ENCODE assay signal across 16 cellular contexts in the genomic region with DNA sequence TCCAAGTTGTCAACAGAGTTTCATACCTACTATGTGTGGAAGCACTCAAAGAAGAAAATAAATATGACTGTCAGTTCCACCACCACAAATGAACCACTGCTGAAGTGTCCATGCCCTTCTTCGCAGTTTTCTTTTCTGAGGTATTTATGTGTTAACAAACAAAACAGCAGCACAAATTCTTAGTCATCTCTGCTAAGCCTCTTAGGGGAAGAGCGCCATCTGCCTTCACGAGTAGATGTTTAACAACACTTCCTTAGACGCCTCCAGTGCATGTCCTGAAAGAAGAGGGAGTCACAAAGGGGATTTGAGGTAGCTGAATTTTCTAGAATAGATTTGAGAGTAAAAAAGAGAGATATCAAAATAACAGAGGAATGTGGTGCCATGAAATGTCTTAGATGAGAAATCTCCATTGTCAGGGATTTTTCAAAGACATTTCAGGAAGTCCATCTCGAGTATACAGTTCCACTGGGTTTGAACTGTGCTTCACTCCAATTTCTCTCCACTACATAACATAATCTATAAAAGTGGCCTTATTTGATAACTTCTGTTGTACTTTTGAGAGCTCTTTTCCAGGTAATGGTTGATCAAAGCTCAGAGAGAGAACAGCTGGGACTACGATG.
A peak's percentile ranks its signal among the peaks of the same experiment; 100 is the strongest.
DNase-seq lines count a peak whose midpoint lies in the region; ATAC-seq and TF ChIP-seq lines count a peak whose summit lies in the region.
"Had no signal": no experiment of that assay in that cellular context is flagged by ENCODE, and none has a peak within 500 bp of the region (broad histone marks: within the 10 kb centered on the region; RNA-seq: fewer than 3 reads in every experiment).

No MANE protein-coding gene starts in this region.

- H3K4me3 Mint-ChIP-seq in T-helper 2 cell treated with Interferon-gamma antibody and Interleukin-4, amounts not matched to agents 5 μg/mL and 100 μg/mL, for 36 hours, result no peak overlapping the region
- H3K4me3 Mint-ChIP-seq: activated CD4-positive, alpha-beta T cell treated with anti-CD3 and anti-CD28 coated beads, Interleukin-2, amount 10 ng/mL, durations not matched to agents 24 days and 14 days; activated T-helper 17 cell treated with anti-CD3 and anti-CD28 coated beads, Interleukin-2, amount 50 U/mL, for 72 hours; CD4-positive, CD25-positive, alpha-beta regulatory T cell; stimulated activated naive CD8-positive, alpha-beta T cell treated with anti-CD3 and anti-CD28 coated beads, Interleukin-15, Interleukin-2, amounts not matched to agents 100 ng/mL and 50 ng/mL, for 24 hours had no signal

- no peaks in the 10 kb centered on the region for H3K27me3 ChIP-seq in RWPE2 (ENCODE audit: insufficient read depth, poor library complexity, severe bottlenecking)
- H3K27me3 ChIP-seq: MG63 had no signal

- DNase-seq in COLO668 (lab: John Stamatoyannopoulos, UW; ENCODE audit: unreplicated experiment) (peak; percentile 15), HT-29 (ENCODE audit: low spot score) (peak; percentile 56), RWPE2 (ENCODE audit: low spot score) (no peak), left lobe of liver (ENCODE audit: low spot score) (no peak), AG08395 (ENCODE audit: low spot score) (no peak), NK-92 (lab: John Stamatoyannopoulos, UW; ENCODE audit: unreplicated experiment) (no peak)
- DNase-seq in T-helper 2 cell treated with Interferon-gamma antibody and Interleukin-4, amounts not matched to agents 5 μg/mL and 100 μg/mL, for 36 hours (ENCODE audit: low spot score), result no peak
- DNase-seq: activated CD4-positive, alpha-beta T cell treated with anti-CD3 and anti-CD28 coated beads, Interleukin-2, amount 10 ng/mL, durations not matched to agents 24 days and 14 days; CD4-positive, CD25-positive, alpha-beta regulatory T cell; MG63; psoas muscle; stimulated activated CD4-positive, alpha-beta T cell treated with anti-CD3 and anti-CD28 coated beads, Interleukin-4, amount 100 ng/mL, for 24 hours had no signal

- H3K27me3 Mint-ChIP-seq in T-helper 2 cell treated with Interferon-gamma antibody and Interleukin-4, amounts not matched to agents 5 μg/mL and 100 μg/mL, for 36 hours (ENCODE audit: low read depth), result no peaks in the 10 kb centered on the region
- H3K27me3 Mint-ChIP-seq: activated CD4-positive, alpha-beta T cell treated with anti-CD3 and anti-CD28 coated beads, Interleukin-2, amount 10 ng/mL, durations not matched to agents 24 days and 14 days; activated T-helper 17 cell treated with anti-CD3 and anti-CD28 coated beads, Interleukin-2, amount 50 U/mL, for 72 hours; stimulated activated naive CD8-positive, alpha-beta T cell treated with anti-CD3 and anti-CD28 coated beads, Interleukin-15, Interleukin-2, amounts not matched to agents 100 ng/mL and 50 ng/mL, for 24 hours had no signal

- no peaks in the 10 kb centered on the region for H3K36me3 Mint-ChIP-seq in T-helper 2 cell treated with Interferon-gamma antibody and Interleukin-4, amounts not matched to agents 5 μg/mL and 100 μg/mL, for 36 hours (ENCODE audit: low read depth)
- H3K36me3 Mint-ChIP-seq: CD4-positive, CD25-positive, alpha-beta regulatory T cell had no signal

- H3K36me3 ChIP-seq in RWPE2 (ENCODE audit: low read depth), result no peaks in the 10 kb centered on the region
- H3K36me3 ChIP-seq: MG63 had no signal

- H3K9me3 Mint-ChIP-seq in T-helper 2 cell treated with Interferon-gamma antibody and Interleukin-4, amounts not matched to agents 5 μg/mL and 100 μg/mL, for 36 hours, result peaks cover 13% of the 10 kb centered on the region

- TF ChIP-seq CTCF in RWPE2 (IDR thresholded peaks at IDR 0.05; ENCODE audit: poor library complexity, severe bottlenecking), result peak; percentile 18

- no peaks in the 10 kb centered on the region for H3K4me1 ChIP-seq in RWPE2 (ENCODE audit: insufficient read depth, poor library complexity, severe bottlenecking)
- H3K4me1 ChIP-seq: psoas muscle had no signal

- no peak overlapping the region for H3K27ac ChIP-seq in RWPE2 (ENCODE audit: poor library complexity, severe bottlenecking)
- H3K27ac ChIP-seq: psoas muscle, SK-N-MC had no signal

- no peak overlapping the region for H3K4me3 ChIP-seq in RWPE2 (ENCODE audit: severe bottlenecking)
- H3K4me3 ChIP-seq: MG63, psoas muscle, SK-N-MC had no signal

- no peak for ATAC-seq in RWPE2 (ENCODE audit: low read depth)
- ATAC-seq in left lobe of liver, result peak; percentile 40
- no peak for ATAC-seq in HG03196 (IDR thresholded peaks at IDR 0.05; ENCODE audit: unreplicated experiment)
- ATAC-seq: activated T-helper 17 cell treated with anti-CD3 and anti-CD28 coated beads, Interleukin-2, amount 50 U/mL, for 72 hours; psoas muscle had no signal

- no peak overlapping the region for H3K27ac Mint-ChIP-seq in T-helper 2 cell treated with Interferon-gamma antibody and Interleukin-4, amounts not matched to agents 5 μg/mL and 100 μg/mL, for 36 hours
- H3K27ac Mint-ChIP-seq: activated CD4-positive, alpha-beta T cell treated with anti-CD3 and anti-CD28 coated beads, Interleukin-2, amount 10 ng/mL, durations not matched to agents 24 days and 14 days; activated T-helper 17 cell treated with anti-CD3 and anti-CD28 coated beads, Interleukin-2, amount 50 U/mL, for 72 hours; CD4-positive, CD25-positive, alpha-beta regulatory T cell; stimulated activated naive CD8-positive, alpha-beta T cell treated with anti-CD3 and anti-CD28 coated beads, Interleukin-15, Interleukin-2, amounts not matched to agents 100 ng/mL and 50 ng/mL, for 24 hours had no signal

- H3K9me3 ChIP-seq in RWPE2 (ENCODE audit: severe bottlenecking), result no peaks in the 10 kb centered on the region
- H3K9me3 ChIP-seq: MG63, psoas muscle had no signal

- no peaks in the 10 kb centered on the region for H3K4me1 Mint-ChIP-seq in T-helper 2 cell treated with Interferon-gamma antibody and Interleukin-4, amounts not matched to agents 5 μg/mL and 100 μg/mL, for 36 hours (ENCODE audit: low read depth)
- H3K4me1 Mint-ChIP-seq: activated CD4-positive, alpha-beta T cell treated with anti-CD3 and anti-CD28 coated beads, Interleukin-2, amount 10 ng/mL, durations not matched to agents 24 days and 14 days; activated T-helper 17 cell treated with anti-CD3 and anti-CD28 coated beads, Interleukin-2, amount 50 U/mL, for 72 hours; CD4-positive, CD25-positive, alpha-beta regulatory T cell had no signal

Comparison
In these comparisons a context has a peak if more than half of its experiments do, and no peak if none do; other contexts are left out.
1. DNase-seq: peak in COLO668 (single experiment) and HT-29 (single experiment); none in RWPE2 (single experiment), left lobe of liver (single experiment), T-helper 2 cell treated with Interferon-gamma antibody and Interleukin-4, amounts not matched to agents 5 μg/mL and 100 μg/mL, for 36 hours (single experiment), AG08395 (single experiment) and NK-92 (single experiment).